Comparison of ENCODE assay signal across 14 cellular contexts in the genomic region with DNA sequence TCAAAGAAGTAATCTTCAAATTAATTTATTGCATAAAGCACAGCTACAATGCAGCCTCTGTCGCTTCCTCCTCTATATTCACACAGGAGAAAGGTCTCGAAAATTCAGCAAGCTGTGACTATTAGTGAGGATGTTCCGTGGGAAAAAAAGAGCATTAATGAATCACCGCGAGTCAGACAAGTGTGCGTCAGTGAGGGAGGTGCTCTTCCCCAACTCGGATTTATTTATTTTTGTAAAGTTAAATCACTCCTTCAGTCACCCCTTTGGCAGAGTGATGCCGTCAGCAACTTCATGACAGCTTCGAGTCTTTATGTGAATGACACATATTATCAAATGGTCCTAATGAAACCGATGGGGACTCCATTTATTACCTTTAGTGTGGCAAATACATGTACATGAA.
"Had no signal": no experiment of that assay in that cellular context is flagged by ENCODE, and none has a peak within 500 bp of the region (broad histone marks: within the 10 kb centered on the region; RNA-seq: fewer than 3 reads in every experiment).

No MANE protein-coding gene starts in this region.

- H3K27me3 ChIP-seq: esophagus muscularis mucosa, spleen, testis, tibial nerve, upper lobe of right lung had no signal

- H3K4me1 ChIP-seq: esophagus muscularis mucosa, spleen, testis, tibial nerve, upper lobe of right lung had no signal

- H3K36me3 ChIP-seq: esophagus muscularis mucosa, spleen, tibial nerve, upper lobe of right lung had no signal

- H3K9me3 ChIP-seq: esophagus muscularis mucosa, spleen, testis, tibial nerve, upper lobe of right lung had no signal

- H3K4me3 ChIP-seq: esophagus muscularis mucosa, spleen, testis, tibial nerve, upper lobe of right lung had no signal

- ATAC-seq: natural killer cell; sciatic nerve; stimulated activated memory B cell treated with anti-CD40 and anti-IgM and Interleukin-4, amounts not matched to agents 10 μg/mL and 1 μg/mL and 100 μg/mL, for 72 hours; upper lobe of right lung had no signal

- DNase-seq: effector memory CD4-positive, alpha-beta T cell; foreskin fibroblast; natural killer cell; posterior cingulate gyrus; spleen; stimulated activated CD4-positive, alpha-beta T cell treated with anti-CD3 and anti-CD28 coated beads, Interleukin-15, amount 100 ng/mL, for 24 hours; stimulated activated CD4-positive, alpha-beta T cell treated with anti-CD3 and anti-CD28 coated beads, Interleukin-1b, Interleukin-23, amount 100 ng/mL, for 48 hours; stimulated activated CD4-positive, alpha-beta T cell treated with anti-CD3 and anti-CD28 coated beads, Interleukin-4, amount 100 ng/mL, for 24 hours; testis; upper lobe of right lung had no signal

- H3K27ac ChIP-seq: esophagus muscularis mucosa, spleen, testis, tibial nerve, upper lobe of right lung had no signal
